25 cellular contexts compared by ENCODE assay signal in genomic region chr1:74693473-74693872, GRCh38. TPM values are rescaled to one million over a fixed set of nuclear protein-coding genes. Genes with fewer than 3 reads are reported as not detected.
DNase-seq lines count a peak whose midpoint lies in the region; ATAC-seq, FAIRE-seq and TF ChIP-seq lines count a peak whose summit lies in the region.
"Had no signal": no experiment of that assay in that cellular context is flagged by ENCODE, and none has a peak within 500 bp of the region (broad histone marks: within the 10 kb centered on the region; RNA-seq: fewer than 3 reads in every experiment).

No MANE protein-coding gene starts in this region.

- peaks cover 13% of the 10 kb centered on the region for H3K4me1 ChIP-seq in RWPE2 (ENCODE audit: insufficient read depth, poor library complexity, severe bottlenecking)

- TF ChIP-seq CTCF in RWPE2 (IDR thresholded peaks at IDR 0.05; ENCODE audit: poor library complexity, severe bottlenecking) = no peak
- no peak for TF ChIP-seq CTCF in choroid plexus epithelial cell (conservative IDR thresholded peaks at IDR 0.05; ENCODE audit: low read depth, low read length)
- TF ChIP-seq CTCF in kidney epithelial cell (IDR thresholded peaks at IDR 0.05; ENCODE audit: insufficient read depth, low read length, poor library complexity, severe bottlenecking) = no peak

- H3K27me3 ChIP-seq in RWPE2 (ENCODE audit: insufficient read depth, poor library complexity, severe bottlenecking) = no peaks in the 10 kb centered on the region
- no peaks in the 10 kb centered on the region for H3K27me3 ChIP-seq in kidney epithelial cell (ENCODE audit: control insufficient read depth, insufficient read depth, low read length)
- H3K27me3 ChIP-seq: pancreas, stomach, upper lobe of left lung had no signal

- FAIRE-seq in GM19239 (lab: Jason Lieb, UNC) = no peak
- FAIRE-seq: pancreas had no signal

- DNase-seq in DMS53 treated with DMSO at 0.1 percent for 48 hours (lab: John Stamatoyannopoulos, UW; ENCODE audit: unreplicated experiment) = peak; percentile 81
- DNase-seq in RWPE2 (ENCODE audit: low spot score) = no peak
- peak; percentile 5 for DNase-seq in choroid plexus epithelial cell (ENCODE audit: low read depth)
- DNase-seq in kidney epithelial cell (ENCODE audit: low read depth) = peak; percentile 35
- no peak for DNase-seq in GM19239 (ENCODE audit: insufficient read length, low spot score)
- no peak for DNase-seq in activated CD4-positive, alpha-beta T cell treated with anti-CD3 and anti-CD28 coated beads, Interleukin-2, amount 50 U/mL, for 4 hours
- DNase-seq in stimulated activated CD4-positive, alpha-beta T cell treated with anti-CD3 and anti-CD28 coated beads, Interleukin-12 subunit alpha, Interleukin-12 subunit beta, amount 100 ng/mL, for 4 hours = no peak
- DNase-seq: activated CD4-positive, alpha-beta T cell treated with anti-CD3 and anti-CD28 coated beads for 4 hours; activated CD8-positive, alpha-beta memory T cell treated with anti-CD3 and anti-CD28 coated beads, Interleukin-2, amount 50 U/mL, for 48 hours; activated effector memory CD4-positive, alpha-beta T cell treated with anti-CD3 and anti-CD28 coated beads, Interleukin-2, amount 50 U/mL, for 16 hours; COR-L47; erythroblast; naive B cell; NCI-H2171; OCI-M1; pancreas; stimulated activated CD4-positive, alpha-beta T cell treated with anti-CD3 and anti-CD28 coated beads, Interleukin-2, amount 100 ng/mL, for 24 hours; stomach; T1000 had no signal

- H3K4me3 ChIP-seq in RWPE2 (ENCODE audit: severe bottlenecking) (no peak overlapping the region), choroid plexus epithelial cell (ENCODE audit: low read depth, low read length) (no peak overlapping the region), kidney epithelial cell (ENCODE audit: low read depth, low read length) (no peak overlapping the region)
- H3K4me3 ChIP-seq: coronary artery, pancreas, SK-N-MC, stomach, upper lobe of left lung had no signal

- H3K36me3 ChIP-seq in RWPE2 (ENCODE audit: low read depth) (no peaks in the 10 kb centered on the region), kidney epithelial cell (ENCODE audit: control insufficient read depth, insufficient read depth, low read length) (no peaks in the 10 kb centered on the region)
- H3K36me3 ChIP-seq: pancreas, stomach, upper lobe of left lung had no signal

- H3K27ac ChIP-seq in RWPE2 (ENCODE audit: poor library complexity, severe bottlenecking) = peak overlapping the region; percentile 18
- H3K27ac ChIP-seq: coronary artery, pancreas, SK-N-MC, stomach, upper lobe of left lung had no signal

- ATAC-seq in RWPE2 (ENCODE audit: low read depth) (peak; percentile 97), HG02588 (IDR thresholded peaks at IDR 0.05; ENCODE audit: unreplicated experiment) (no peak)
- ATAC-seq: pancreas had no signal

- H3K9me3 ChIP-seq in RWPE2 (ENCODE audit: severe bottlenecking) = no peaks in the 10 kb centered on the region
- H3K9me3 ChIP-seq: pancreas, stomach, upper lobe of left lung had no signal

RNA-seq across cellular contexts. Expression of gene ERICH3, which starts 19.9 kb away (rescaled TPM):
- total RNA-seq in kidney epithelial cell = not detected in 2 replicates
- total RNA-seq: G401, LHCN-M2 had no signal

RNA-seq across cellular contexts. Expression of gene CRYZ, which starts 39.4 kb away (rescaled TPM):
- 38.0 and 38.4 TPM in 2 replicates for total RNA-seq in kidney epithelial cell

RNA-seq across cellular contexts. Expression of gene TYW3, which starts 39.5 kb away (rescaled TPM):
- 8.6 and 9.5 TPM in 2 replicates for total RNA-seq in kidney epithelial cell

Comparison
In these comparisons a context has a peak if more than half of its experiments do, and no peak if none do; other contexts are left out.
1. DNase-seq: peak in DMS53 treated with DMSO at 0.1 percent for 48 hours (single experiment), choroid plexus epithelial cell (single experiment) and kidney epithelial cell (single experiment); none in RWPE2 (single experiment), GM19239 (single experiment), activated CD4-positive, alpha-beta T cell treated with anti-CD3 and anti-CD28 coated beads, Interleukin-2, amount 50 U/mL, for 4 hours (0 of 2) and stimulated activated CD4-positive, alpha-beta T cell treated with anti-CD3 and anti-CD28 coated beads, Interleukin-12 subunit alpha, Interleukin-12 subunit beta, amount 100 ng/mL, for 4 hours (single experiment).